Comparison of ENCODE assay signal across 9 cellular contexts in genomic region chr9:92180669-92181181, GRCh38.
DNase-seq lines count a peak whose midpoint lies in the region; ATAC-seq and TF ChIP-seq lines count a peak whose summit lies in the region.
"Had no signal": no experiment of that assay in that cellular context is flagged by ENCODE, and none has a peak within 500 bp of the region (broad histone marks: within the 10 kb centered on the region; RNA-seq: fewer than 3 reads in every experiment).

No MANE protein-coding gene starts in this region.

- no peak for ATAC-seq in GM19328 (IDR thresholded peaks at IDR 0.05; ENCODE audit: unreplicated experiment)
- ATAC-seq: naive thymus-derived CD4-positive, alpha-beta T cell had no signal

- no peaks in the 10 kb centered on the region for H3K36me3 Mint-ChIP-seq in dendritic cell treated with granulocyte-macrophage colony-stimulating factor and Interleukin-4, amounts not matched to agents 40 ng/mL and 50 ng/mL, for 4 days (ENCODE audit: low read depth)

- peaks cover 36% of the 10 kb centered on the region for H3K4me1 Mint-ChIP-seq in dendritic cell treated with granulocyte-macrophage colony-stimulating factor and Interleukin-4, amounts not matched to agents 40 ng/mL and 50 ng/mL, for 4 days (ENCODE audit: low read depth)

- no peak overlapping the region for H3K4me3 Mint-ChIP-seq in dendritic cell treated with granulocyte-macrophage colony-stimulating factor and Interleukin-4, amounts not matched to agents 40 ng/mL and 50 ng/mL, for 4 days
- H3K4me3 Mint-ChIP-seq: naive thymus-derived CD4-positive, alpha-beta T cell had no signal

- intact Hi-C loops in dendritic cell treated with granulocyte-macrophage colony-stimulating factor and Interleukin-4, amounts not matched to agents 40 ng/mL and 50 ng/mL, for 4 days (cut with micrococcal nuclease), result no loop called here

- DNase-seq in GM03348 (ENCODE audit: low spot score), result peak; percentile 93
- peak; percentile 68 for DNase-seq in NCI-H146 (lab: John Stamatoyannopoulos, UW)
- peak; percentile 82 for DNase-seq in occipital lobe (lab: John Stamatoyannopoulos, UW)
- no peak for DNase-seq in NCI-H82 treated with DMSO at 0.1 percent for 48 hours (lab: John Stamatoyannopoulos, UW; ENCODE audit: unreplicated experiment)
- DNase-seq in HEK293T (ENCODE audit: extremely low spot score), result no peak
- no peak for DNase-seq in ACHN
- DNase-seq: naive thymus-derived CD4-positive, alpha-beta T cell had no signal

- H3K27ac Mint-ChIP-seq in dendritic cell treated with granulocyte-macrophage colony-stimulating factor and Interleukin-4, amounts not matched to agents 40 ng/mL and 50 ng/mL, for 4 days, result peak overlapping the region; percentile 70
- H3K27ac Mint-ChIP-seq: naive thymus-derived CD4-positive, alpha-beta T cell had no signal

- no peaks in the 10 kb centered on the region for H3K9me3 Mint-ChIP-seq in dendritic cell treated with granulocyte-macrophage colony-stimulating factor and Interleukin-4, amounts not matched to agents 40 ng/mL and 50 ng/mL, for 4 days

- in situ Hi-C loops in ACHN (cut with HindIII; ENCODE audit: low pct_ligation_motif_present, low pct_unique_long_range_greater_than_20kb, low sequenced_read_pairs), result no loop called here

- CTCF ChIA-PET in HEK293T (lab: Yijun Ruan, JAX), result no interaction called here

- peaks cover 6% of the 10 kb centered on the region for H3K27me3 Mint-ChIP-seq in dendritic cell treated with granulocyte-macrophage colony-stimulating factor and Interleukin-4, amounts not matched to agents 40 ng/mL and 50 ng/mL, for 4 days

- POLR2A ChIA-PET in HEK293T (lab: Yijun Ruan, JAX), result interaction anchor here (1.2 kb wide), 1 partner anchor 9 kb away, joined by 3 read pairs; no protein-coding TSS in a partner anchor

TF ChIP-seq in HEK293T, 16 proteins besides CTCF, POLR2A, EP300 and RAD21:
- no peak for TF ChIP-seq TARDBP (IDR thresholded peaks at IDR 0.05)
- TF ChIP-seq FOXM1 (IDR thresholded peaks at IDR 0.05; ENCODE audit: borderline replicate concordance), result no peak
TF ChIP-seq in HEK293T: peak in this region for 0.

Comparison
In these comparisons a context has a peak if more than half of its experiments do, and no peak if none do; other contexts are left out.
1. DNase-seq: peak in GM03348 (single experiment), NCI-H146 (single experiment) and occipital lobe (single experiment); none in NCI-H82 treated with DMSO at 0.1 percent for 48 hours (single experiment), HEK293T (single experiment) and ACHN (single experiment).